8 cellular contexts compared by ENCODE assay signal in the genomic region with DNA sequence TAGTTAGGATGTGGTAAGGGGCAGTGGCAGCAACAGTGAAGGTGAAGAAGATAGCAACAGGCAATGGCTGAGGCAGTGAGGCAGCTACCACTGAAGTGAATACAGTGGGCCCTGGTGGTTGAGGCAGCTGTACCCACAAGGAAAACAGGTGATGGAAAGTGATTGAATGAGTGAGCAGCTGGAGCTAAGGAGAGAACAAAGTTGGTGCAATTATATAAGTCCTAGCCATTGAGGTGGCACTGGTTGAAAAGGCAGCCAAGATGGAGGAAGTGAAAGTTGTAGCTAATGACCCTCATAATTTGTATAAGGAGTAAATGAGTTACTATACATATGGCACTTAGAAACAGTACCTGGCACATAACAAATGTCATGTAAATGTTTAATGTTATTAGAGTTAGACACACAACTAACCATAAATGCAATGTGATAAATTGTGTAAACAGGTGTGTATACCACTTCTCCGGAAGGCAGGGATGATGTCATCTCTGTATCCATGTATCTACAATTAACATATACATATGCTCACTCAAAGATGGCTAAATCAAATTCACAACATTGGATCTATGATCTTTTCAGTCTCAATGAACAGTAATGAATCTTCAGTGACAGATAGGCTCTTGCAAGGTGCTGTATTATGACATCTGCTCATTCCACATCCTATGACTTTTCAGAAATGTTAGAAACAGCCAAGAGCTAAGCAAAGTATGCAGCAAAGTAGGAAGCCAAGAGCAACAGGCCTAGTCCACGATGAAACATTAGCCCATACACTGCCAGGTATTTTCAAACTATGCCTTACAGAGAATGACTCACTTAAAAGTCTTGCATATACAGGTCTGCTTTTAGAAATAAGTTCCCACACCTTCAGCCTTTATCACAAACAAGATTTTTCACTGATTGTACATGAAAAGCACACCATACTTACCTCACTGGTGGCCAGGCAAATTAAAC. TPM values are rescaled to one million over a fixed set of nuclear protein-coding genes. Genes with fewer than 3 reads are reported as not detected.
DNase-seq lines count a peak whose midpoint lies in the region; ATAC-seq and TF ChIP-seq lines count a peak whose summit lies in the region.

No MANE protein-coding gene starts in this region.

- H3K4me3 ChIP-seq in choroid plexus epithelial cell (ENCODE audit: low read depth, low read length): no peak overlapping the region
- no peak overlapping the region for H3K4me3 ChIP-seq in transverse colon

- peaks cover 17 to 64% (median 40%) of the 10 kb centered on the region in 4 donors for H3K4me1 ChIP-seq in transverse colon

- intact Hi-C loops in transverse colon (cut with DNase I; ENCODE audit: low total_unique reads): no loop called here

- H3K27me3 ChIP-seq in transverse colon: no peaks in the 10 kb centered on the region

- TF ChIP-seq EP300 in transverse colon (IDR thresholded peaks at IDR 0.05; ENCODE audit: low read depth): no peak

- peak; percentile 73 for ATAC-seq in GM18505 (IDR thresholded peaks at IDR 0.05; ENCODE audit: unreplicated experiment)
- ATAC-seq in GM21825 (IDR thresholded peaks at IDR 0.05; ENCODE audit: unreplicated experiment): peak; percentile 78

- H3K27me3 Mint-ChIP-seq in nephron progenitor cell (ENCODE audit: low read depth, poor library complexity): no peaks in the 10 kb centered on the region

- peaks cover 14% of the 10 kb centered on the region for H3K9me3 Mint-ChIP-seq in nephron progenitor cell

- H3K9me3 ChIP-seq in transverse colon: no peaks in the 10 kb centered on the region

- peaks cover 13% of the 10 kb centered on the region for H3K4me1 Mint-ChIP-seq in nephron progenitor cell

- in situ Hi-C loops in transverse colon (cut with MboI; ENCODE audit: low pct_ligation_motif_present in 1 of 4, low pct_unique_long_range_greater_than_20kb in 1 of 4, low sequenced_read_pairs in 3 of 4): no loop called here

- TF ChIP-seq CTCF in choroid plexus epithelial cell (conservative IDR thresholded peaks at IDR 0.05; ENCODE audit: low read depth, low read length) (no peak), transverse colon (IDR thresholded peaks at IDR 0.05) (no peak), nephron progenitor cell (IDR thresholded peaks at IDR 0.05) (no peak)

- TF ChIP-seq POLR2A in GM18505 (IDR thresholded peaks at IDR 0.05; ENCODE audit: borderline replicate concordance, extremely low read depth, insufficient read depth, insufficient read length) (no peak), transverse colon (IDR thresholded peaks at IDR 0.05) (no peak)

- peak; percentile 66 for DNase-seq in LHCN-M2 (ENCODE audit: low read depth)
- peak; percentile 91 for DNase-seq in choroid plexus epithelial cell (ENCODE audit: low read depth)
- no peak for DNase-seq in transverse colon
- DNase-seq in nephron progenitor cell: no peak
- no peak for DNase-seq in GM19240 (ENCODE audit: insufficient read length, low spot score)
- no peak for DNase-seq in mesenteric fat pad (ENCODE audit: low spot score)

- H3K36me3 Mint-ChIP-seq in nephron progenitor cell (ENCODE audit: low read depth): peaks cover 65% of the 10 kb centered on the region

- H3K27ac Mint-ChIP-seq in nephron progenitor cell: no peak overlapping the region

- H3K27ac ChIP-seq in transverse colon: peak overlapping the region; percentile 61 to 80 (median 74)

- no peak overlapping the region for H3K4me3 Mint-ChIP-seq in nephron progenitor cell

- no peaks in the 10 kb centered on the region for H3K36me3 ChIP-seq in transverse colon

- WGBS in transverse colon (ENCODE audit: low coverage in 1 of 2), 2 donors: 26 to 40% methylated on average over 2 of the region's 2 CpGs

RNA-seq across cellular contexts. Expression of gene XPNPEP1, which starts 10.7 kb away (rescaled TPM):
- 117 and 125 TPM in 2 replicates for total RNA-seq in LHCN-M2 (2014; rRNA removed)
- polyA plus RNA-seq in LHCN-M2 (2012): 61.4 TPM
- total RNA-seq in transverse colon: 100 to 1,000 TPM; 108 to 298 (median 127) TPM
- total RNA-seq in mesenteric fat pad: 68.7 TPM

Comparison
In these comparisons a context has a peak if more than half of its experiments do, and no peak if none do; other contexts are left out.
1. DNase-seq: peak in LHCN-M2 (single experiment) and choroid plexus epithelial cell (single experiment); none in transverse colon (single experiment), nephron progenitor cell (single experiment), GM19240 (single experiment) and mesenteric fat pad (single experiment).